ENCODE assay signal across 21 cellular contexts in the genomic region with DNA sequence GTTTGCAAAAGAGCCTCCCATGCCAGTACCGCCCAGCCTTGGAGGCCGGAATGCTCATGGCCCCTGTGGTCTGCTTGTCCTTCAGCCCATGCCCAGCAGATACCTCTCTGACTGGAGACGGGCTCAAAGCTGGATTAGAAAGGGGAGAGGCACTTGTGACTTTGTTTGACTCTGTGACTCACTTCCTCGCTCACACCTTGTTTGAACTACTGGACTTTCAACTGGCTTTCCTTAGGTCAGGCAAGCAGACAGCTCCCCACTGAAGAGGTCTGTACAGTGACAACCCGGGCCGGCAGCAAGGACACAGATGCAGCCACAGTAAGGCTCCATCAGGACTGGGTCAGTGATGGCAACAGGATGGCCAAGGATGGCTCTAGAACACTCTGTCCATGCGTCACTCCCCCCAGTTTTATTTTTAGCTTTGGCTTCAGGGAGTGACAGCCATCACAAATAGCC.
A peak's percentile ranks its signal among the peaks of the same experiment; 100 is the strongest.
DNase-seq lines count a peak whose midpoint lies in the region; ATAC-seq and TF ChIP-seq lines count a peak whose summit lies in the region.
"Had no signal": no experiment of that assay in that cellular context is flagged by ENCODE, and none has a peak within 500 bp of the region (broad histone marks: within the 10 kb centered on the region; RNA-seq: fewer than 3 reads in every experiment).

No MANE protein-coding gene starts in this region.

- intact Hi-C loops in PC-9 (cut with micrococcal nuclease; ENCODE audit: unreplicated experiment) (no loop called here), left colon (cut with DNase I, micrococcal nuclease) (no loop called here)
- intact Hi-C loops in activated CD4-positive, alpha-beta T cell treated with anti-CD3 and anti-CD28 coated beads for 36 hours (cut with DNase I, micrococcal nuclease): no loop called here

- no peaks in the 10 kb centered on the region for H4K20me1 ChIP-seq in PC-9 (ENCODE audit: insufficient read depth)

- H3F3A ChIP-seq in PC-9 (ENCODE audit: insufficient read depth, low read depth): peaks cover 36% of the 10 kb centered on the region

- ATAC-seq in left colon (peak; percentile 97), GM18861 (IDR thresholded peaks at IDR 0.05; ENCODE audit: unreplicated experiment) (no peak)
- no peak for ATAC-seq in activated CD4-positive, alpha-beta T cell treated with anti-CD3 and anti-CD28 coated beads for 36 hours
- ATAC-seq: naive thymus-derived CD8-positive, alpha-beta T cell had no signal

- POLR2A ChIA-PET in PC-9 (lab: Charles Lee; ENCODE audit: unreplicated experiment): interaction anchor here (0.5 kb wide), 1 partner anchor 34 kb away, joined by 4 read pairs; no protein-coding TSS in a partner anchor
- POLR2A ChIA-PET in activated CD4-positive, alpha-beta T cell treated with anti-CD3 and anti-CD28 coated beads for 36 hours (lab: Charles Lee): no interaction called here

- no peak overlapping the region for H3K27ac Mint-ChIP-seq in activated CD4-positive, alpha-beta T cell treated with anti-CD3 and anti-CD28 coated beads for 36 hours
- H3K27ac Mint-ChIP-seq: activated naive CD8-positive, alpha-beta T cell treated with anti-CD3 and anti-CD28 coated beads, Interleukin-2, amount 10 ng/mL, durations not matched to agents 7 days and 5 days; brain; CD4-positive, alpha-beta memory T cell; memory B cell; naive thymus-derived CD8-positive, alpha-beta T cell had no signal

- no peak overlapping the region for H3K4me3 ChIP-seq in PC-9
- H3K4me3 ChIP-seq in epithelial cell of esophagus (ENCODE audit: low read length): no peak overlapping the region
- H3K4me3 ChIP-seq: tibial nerve had no signal

- peaks cover 44% of the 10 kb centered on the region for H3K4me1 ChIP-seq in PC-9 (replicated peaks; ENCODE audit: insufficient read depth)
- H3K4me1 ChIP-seq: tibial nerve had no signal

- H3K4me1 Mint-ChIP-seq in activated CD4-positive, alpha-beta T cell treated with anti-CD3 and anti-CD28 coated beads for 36 hours: peaks cover 2% of the 10 kb centered on the region
- H3K4me1 Mint-ChIP-seq: activated naive CD8-positive, alpha-beta T cell treated with anti-CD3 and anti-CD28 coated beads, Interleukin-2, amount 10 ng/mL, durations not matched to agents 7 days and 5 days; brain; CD4-positive, alpha-beta memory T cell; memory B cell; naive thymus-derived CD8-positive, alpha-beta T cell had no signal

- CTCF ChIA-PET in PC-9 (lab: Charles Lee): no interaction called here
- CTCF ChIA-PET in activated CD4-positive, alpha-beta T cell treated with anti-CD3 and anti-CD28 coated beads for 36 hours (lab: Charles Lee): no interaction called here

- peak; percentile 80 for DNase-seq in DMS53 (lab: John Stamatoyannopoulos, UW)
- peak; percentile 47 to 95 for DNase-seq in PC-9
- peak; percentile 61 for DNase-seq in epithelial cell of esophagus (ENCODE audit: low read depth)
- peak; percentile 24 to 36 for DNase-seq in left colon
- no peak for DNase-seq in foreskin melanocyte
- no peak for DNase-seq in stimulated activated CD4-positive, alpha-beta T cell treated with anti-CD3 and anti-CD28 coated beads, Interleukin-1b, Interleukin-23, amount 100 ng/mL, for 48 hours
- DNase-seq in activated CD4-positive, alpha-beta T cell treated with anti-CD3 and anti-CD28 coated beads for 36 hours: no peak
- DNase-seq: activated naive CD8-positive, alpha-beta T cell treated with anti-CD3 and anti-CD28 coated beads, Interleukin-2, amount 10 ng/mL, durations not matched to agents 7 days and 5 days; CD4-positive, alpha-beta memory T cell; DMS79 treated with DMSO at 0.1 percent for 48 hours; glutamatergic neuron; naive thymus-derived CD8-positive, alpha-beta T cell; NCI-H1417 treated with DMSO at 0.1 percent for 48 hours; NCI-H2171 treated with DMSO at 0.1 percent for 48 hours; NCI-H82; stimulated activated CD4-positive, alpha-beta T cell treated with anti-CD3 and anti-CD28 coated beads, Interleukin-2, amount 100 ng/mL, for 24 hours; stimulated activated naive CD4-positive, alpha-beta T cell treated with Interleukin-2 at 50 U/mL for 16 hours had no signal

- no peaks in the 10 kb centered on the region for H3K36me3 Mint-ChIP-seq in activated CD4-positive, alpha-beta T cell treated with anti-CD3 and anti-CD28 coated beads for 36 hours (ENCODE audit: low read depth)
- H3K36me3 Mint-ChIP-seq: activated naive CD8-positive, alpha-beta T cell treated with anti-CD3 and anti-CD28 coated beads, Interleukin-2, amount 10 ng/mL, durations not matched to agents 7 days and 5 days; CD4-positive, alpha-beta memory T cell; memory B cell; naive thymus-derived CD8-positive, alpha-beta T cell had no signal

- H3K9me3 Mint-ChIP-seq in activated CD4-positive, alpha-beta T cell treated with anti-CD3 and anti-CD28 coated beads for 36 hours (ENCODE audit: low read depth): peaks cover 2% of the 10 kb centered on the region
- H3K9me3 Mint-ChIP-seq: activated naive CD8-positive, alpha-beta T cell treated with anti-CD3 and anti-CD28 coated beads, Interleukin-2, amount 10 ng/mL, durations not matched to agents 7 days and 5 days; CD4-positive, alpha-beta memory T cell had no signal

- BruUV-seq in PC-9 (replicated peaks; lab: Mats Ljungman, UMichigan): no TSS peak

- peak overlapping the region; percentile 59 for H3K4me2 ChIP-seq in PC-9

- no peak overlapping the region for H3K4me3 Mint-ChIP-seq in activated CD4-positive, alpha-beta T cell treated with anti-CD3 and anti-CD28 coated beads for 36 hours
- H3K4me3 Mint-ChIP-seq: activated naive CD8-positive, alpha-beta T cell treated with anti-CD3 and anti-CD28 coated beads, Interleukin-2, amount 10 ng/mL, durations not matched to agents 7 days and 5 days; brain; CD4-positive, alpha-beta memory T cell; memory B cell; naive thymus-derived CD8-positive, alpha-beta T cell had no signal

- H3K79me2 ChIP-seq in PC-9 (ENCODE audit: low read depth): no peaks in the 10 kb centered on the region

- peaks cover 14% of the 10 kb centered on the region for H3K27me3 Mint-ChIP-seq in activated CD4-positive, alpha-beta T cell treated with anti-CD3 and anti-CD28 coated beads for 36 hours
- H3K27me3 Mint-ChIP-seq: brain had no signal

- H3K36me3 ChIP-seq in PC-9 (ENCODE audit: low read depth): no peaks in the 10 kb centered on the region; the same call in 1 of the 2 replicates

- H3K27me3 ChIP-seq in PC-9 (ENCODE audit: insufficient read depth, low read depth): no peaks in the 10 kb centered on the region
- H3K27me3 ChIP-seq: tibial nerve had no signal

- H3K9me2 ChIP-seq in PC-9 (ENCODE audit: insufficient read depth): no peaks in the 10 kb centered on the region

- peak overlapping the region; percentile 81 for H3K27ac ChIP-seq in PC-9
- H3K27ac ChIP-seq: tibial nerve had no signal

- TF ChIP-seq CTCF in PC-9 (conservative IDR thresholded peaks at IDR 0.05) (no peak), epithelial cell of esophagus (IDR thresholded peaks at IDR 0.05; ENCODE audit: insufficient read depth, low read depth, low read length, missing control alignments) (no peak)

- H2AFZ ChIP-seq in PC-9: 0 out of 2 replicates have a peak overlapping the region, but pooled peaks have one; percentile 33

- peaks cover 10% of the 10 kb centered on the region; the same call in 1 of the 2 replicates for H3K9me3 ChIP-seq in PC-9 (ENCODE audit: insufficient read depth, low read depth)
- H3K9me3 ChIP-seq: tibial nerve had no signal

Comparison
In these comparisons a context has a peak if more than half of its experiments do, and no peak if none do; other contexts are left out.
1. DNase-seq: peak in DMS53 (single experiment), PC-9 (2 of 2), epithelial cell of esophagus (single experiment) and left colon (2 of 2); none in foreskin melanocyte (single experiment), stimulated activated CD4-positive, alpha-beta T cell treated with anti-CD3 and anti-CD28 coated beads, Interleukin-1b, Interleukin-23, amount 100 ng/mL, for 48 hours (single experiment) and activated CD4-positive, alpha-beta T cell treated with anti-CD3 and anti-CD28 coated beads for 36 hours (single experiment).